Comparison of ENCODE assay signal across 19 cellular contexts in genomic region chr17:78163881-78164747, GRCh38. TPM values are rescaled to one million over a fixed set of nuclear protein-coding genes. Genes with fewer than 3 reads are reported as not detected.
DNase-seq lines count a peak whose midpoint lies in the region; ATAC-seq, FAIRE-seq and TF ChIP-seq lines count a peak whose summit lies in the region.
"Had no signal": no experiment of that assay in that cellular context is flagged by ENCODE, and none has a peak within 500 bp of the region (broad histone marks: within the 10 kb centered on the region; RNA-seq: fewer than 3 reads in every experiment).

No MANE protein-coding gene starts in this region.

- in situ Hi-C loops in K562 (cut with MboI): no loop called here

- TF ChIP-seq EP300 in SK-N-SH (IDR thresholded peaks at IDR 0.05; ENCODE audit: borderline replicate concordance in 1 of 2, low read depth in 1 of 2, low read length in 1 of 2): no peak
- no peak for TF ChIP-seq EP300 in K562 (IDR thresholded peaks at IDR 0.05; ENCODE audit: low read length)

- TF ChIP-seq POLR2A in K562 (conservative IDR thresholded peaks at IDR 0.05) (no peak), heart left ventricle (IDR thresholded peaks at IDR 0.05) (no peak)

- H3K36me3 Mint-ChIP-seq in neural progenitor cell: no peaks in the 10 kb centered on the region

- peaks cover 3% of the 10 kb centered on the region for H3K9me1 ChIP-seq in K562 (ENCODE audit: control insufficient read depth, insufficient read depth, low read length)

- no peak overlapping the region for H3K4me3 ChIP-seq in SK-N-SH (ENCODE audit: low read depth in 2 of 2, low read length in 1 of 2)
- H3K4me3 ChIP-seq in K562: no peak overlapping the region
- no peak overlapping the region for H3K4me3 ChIP-seq in neural progenitor cell
- H3K4me3 ChIP-seq in heart left ventricle: no peak overlapping the region
- H3K4me3 ChIP-seq: GM23338, Peyer's patch had no signal

- H3K4me2 ChIP-seq in SK-N-SH: no peak overlapping the region
- no peak overlapping the region for H3K4me2 ChIP-seq in K562 (ENCODE audit: insufficient read depth, low read length)
- no peak overlapping the region for H3K4me2 ChIP-seq in neural progenitor cell
- H3K4me2 ChIP-seq: GM23338 had no signal

- H3K27me3 ChIP-seq in SK-N-SH (ENCODE audit: insufficient read depth) (no peaks in the 10 kb centered on the region), K562 (ENCODE audit: control insufficient read depth in 2 of 2, insufficient read depth in 2 of 2, low read length in 2 of 2) (no peaks in the 10 kb centered on the region), neural progenitor cell (no peaks in the 10 kb centered on the region), heart left ventricle (no peaks in the 10 kb centered on the region)
- H3K27me3 ChIP-seq: Peyer's patch had no signal

- no peaks in the 10 kb centered on the region for H3K9me3 ChIP-seq in SK-N-SH
- no peaks in the 10 kb centered on the region for H3K9me3 ChIP-seq in K562 (replicated peaks; ENCODE audit: control insufficient read depth, insufficient read depth, low read depth, low read length)
- no peaks in the 10 kb centered on the region for H3K9me3 ChIP-seq in neural progenitor cell (ENCODE audit: low read depth)
- H3K9me3 ChIP-seq in heart left ventricle: no peaks in the 10 kb centered on the region
- H3K9me3 ChIP-seq: Peyer's patch had no signal

- H3K27ac Mint-ChIP-seq in neural progenitor cell: peak overlapping the region; percentile 72
- H3K27ac Mint-ChIP-seq: GM23338 had no signal

- intact Hi-C loops in K562 (cut with micrococcal nuclease) (loop anchor here (1.0 kb wide), 1 partner anchor 18 kb away; the partner anchor contains the start of gene C17orf99), heart left ventricle (cut with DNase I) (no loop called here)

- ATAC-seq in SK-N-SH treated with all-trans-retinoic acid at 6 μM for 48 hours (no peak), K562 (no peak), heart left ventricle (no peak)
- ATAC-seq: GM23338 had no signal

- POLR2A ChIA-PET in SK-N-SH (lab: Yijun Ruan, JAX): interaction anchor here (0.9 to 1.3 kb wide), 3 partner anchors 11 to 20 kb away, joined by 3 to 5 read pairs (median 4); no protein-coding TSS in a partner anchor
- POLR2A ChIA-PET in K562 (lab: Yijun Ruan, JAX): interaction anchor here (1.2 kb wide), 1 partner anchor 29 kb away, joined by 3 read pairs; no protein-coding TSS in a partner anchor

- TF ChIP-seq CTCF in SK-N-SH (IDR thresholded peaks at IDR 0.05): no peak
- no peak for TF ChIP-seq CTCF in K562 (IDR thresholded peaks at IDR 0.05 in 2 of 3, conservative IDR thresholded peaks at IDR 0.05 in 1 of 3; ENCODE audit: insufficient read depth in 2 of 3, low read depth in 1 of 3, low read length in 3 of 3)
- no peak for TF ChIP-seq CTCF in neural progenitor cell (IDR thresholded peaks at IDR 0.05)
- no peak for TF ChIP-seq CTCF in heart left ventricle (IDR thresholded peaks at IDR 0.05)

- no peaks in the 10 kb centered on the region for H3K4me1 Mint-ChIP-seq in neural progenitor cell

- FAIRE-seq in K562 (lab: Jason Lieb, UNC) (no peak), urothelium cell line (lab: Jason Lieb, UNC) (peak; percentile 80)
- FAIRE-seq: A204.1, GM12892 had no signal

- 72% methylated on average over 15 of the region's 22 CpGs for WGBS in SK-N-SH (ENCODE audit: low lambda C conversion rate)
- 84% methylated on average over 20 of the region's 22 CpGs for WGBS in K562 (ENCODE audit: insufficient coverage, low coverage, missing lambda C conversion rate)
- 65 to 76% (median 70%) methylated on average over 18 to 22 of the region's 22 CpGs for WGBS in heart left ventricle, 4 donors

- no peak overlapping the region for H3K27ac ChIP-seq in SK-N-SH (ENCODE audit: low read depth in 2 of 2, low read length in 1 of 2)
- H3K27ac ChIP-seq in K562 (ENCODE audit: extremely low read depth, low read depth, low read length): no peak overlapping the region
- no peak overlapping the region for H3K27ac ChIP-seq in neural progenitor cell
- no peak overlapping the region for H3K27ac ChIP-seq in heart left ventricle
- H3K27ac ChIP-seq: Peyer's patch had no signal

- H2AFZ ChIP-seq in SK-N-SH (ENCODE audit: low read depth) (no peak overlapping the region), K562 (ENCODE audit: low read depth, low read length) (no peak overlapping the region), neural progenitor cell (replicated peaks) (no peak overlapping the region)
- H2AFZ ChIP-seq: GM23338 had no signal

- H3K9me2 ChIP-seq in SK-N-SH: no peaks in the 10 kb centered on the region

- H3K36me3 ChIP-seq in SK-N-SH (replicated peaks in 1 of 2; ENCODE audit: control insufficient read depth in 1 of 2, insufficient read depth in 2 of 2, low read length in 1 of 2) (no peaks in the 10 kb centered on the region), K562 (ENCODE audit: control insufficient read depth, insufficient read depth, low read length) (peaks cover 2% of the 10 kb centered on the region; the same call in 1 of the 3 replicates), neural progenitor cell (no peaks in the 10 kb centered on the region), heart left ventricle (no peaks in the 10 kb centered on the region)
- H3K36me3 ChIP-seq: Peyer's patch had no signal

- CTCF ChIA-PET in SK-N-SH (lab: Yijun Ruan, JAX): interaction anchor here (1.0 to 1.4 kb wide), 6 partner anchors 9 to 53 kb away, joined by 3 to 12 read pairs (median 4); no protein-coding TSS in a partner anchor
- CTCF ChIA-PET in K562 (lab: Yijun Ruan, JAX; ENCODE audit: low intra/inter-chr PET ratio): no interaction called here

- TF ChIP-seq RAD21 in SK-N-SH (IDR thresholded peaks at IDR 0.05; ENCODE audit: low read length) (no peak), K562 (CRISPR knock-in tag; conservative IDR thresholded peaks at IDR 0.05 in 1 of 2, IDR thresholded peaks at IDR 0.05 in 1 of 2) (no peak)

- H3K79me2 ChIP-seq in SK-N-SH (ENCODE audit: insufficient read depth) (no peaks in the 10 kb centered on the region), K562 (ENCODE audit: control insufficient read depth, insufficient read depth, low read length) (peaks cover 13% of the 10 kb centered on the region), neural progenitor cell (ENCODE audit: low read depth) (no peaks in the 10 kb centered on the region)

- H3K4me1 ChIP-seq in SK-N-SH (ENCODE audit: control insufficient read depth in 1 of 2, insufficient read depth in 2 of 2, low read depth in 1 of 2, low read length in 1 of 2) (peaks cover 0 to 8% of the 10 kb centered on the region in 2 experiments; a peak in 1 of 4 replicates), K562 (replicated peaks in 1 of 2; ENCODE audit: control insufficient read depth in 2 of 2, insufficient read depth in 2 of 2, low read length in 2 of 2) (peaks cover 21 to 56% of the 10 kb centered on the region in 2 experiments; a peak in 4 of 5 replicates), neural progenitor cell (peaks cover 3% of the 10 kb centered on the region), heart left ventricle (peaks cover 0 to 13% (median 4%) of the 10 kb centered on the region in 12 donors)

- no peaks in the 10 kb centered on the region for H3K27me3 Mint-ChIP-seq in neural progenitor cell (ENCODE audit: insufficient read depth, low read depth)

- H4K20me1 ChIP-seq in SK-N-SH (ENCODE audit: insufficient read depth): no peaks in the 10 kb centered on the region
- H4K20me1 ChIP-seq in K562 (replicated peaks; ENCODE audit: control insufficient read depth, insufficient read depth, low read length): no peaks in the 10 kb centered on the region
- peaks cover 4% of the 10 kb centered on the region for H4K20me1 ChIP-seq in neural progenitor cell (ENCODE audit: low read depth)

- peak; percentile 42 for DNase-seq in SK-N-SH
- DNase-seq in K562 (ENCODE audit: extremely low read depth in 1 of 4, low spot score in 3 of 4): no peak
- DNase-seq in neural progenitor cell (ENCODE audit: low spot score): no peak
- DNase-seq in urothelium cell line (ENCODE audit: low spot score): no peak
- DNase-seq in heart left ventricle: no peak
- no peak for DNase-seq in KG1 (lab: John Stamatoyannopoulos, UW)
- no peak for DNase-seq in SIG-M5 (lab: John Stamatoyannopoulos, UW)
- DNase-seq: DMS79 treated with DMSO at 0.1 percent for 48 hours, GDM1, MV-4-11, NCI-H1436 treated with DMSO at 0.1 percent for 48 hours, NCI-H446, Peyer's patch, SHP77 treated with DMSO at 0.1 percent for 48 hours had no signal

- no peak overlapping the region for H3K9ac ChIP-seq in SK-N-SH
- peak overlapping the region in 1 of 2 experiments; percentile 42; a peak in 1 of 4 replicates for H3K9ac ChIP-seq in K562 (ENCODE audit: insufficient read depth in 1 of 2, low read depth in 2 of 2, low read length in 2 of 2)
- H3K9ac ChIP-seq in neural progenitor cell: no peak overlapping the region

- no peaks in the 10 kb centered on the region for H3K9me3 Mint-ChIP-seq in neural progenitor cell
- H3K9me3 Mint-ChIP-seq: GM23338 had no signal

- H3K4me3 Mint-ChIP-seq in neural progenitor cell: no peak overlapping the region
- H3K4me3 Mint-ChIP-seq: GM23338 had no signal

- H3F3A ChIP-seq in SK-N-SH (replicated peaks; ENCODE audit: insufficient read depth) (no peaks in the 10 kb centered on the region), neural progenitor cell (ENCODE audit: low read depth) (peaks cover under 1% of the 10 kb centered on the region)

- no TSS peak for BruUV-seq in K562 (replicated peaks; lab: Mats Ljungman, UMichigan)

RNA-seq across cellular contexts. Expression of gene SYNGR2, which starts 4.3 kb away (rescaled TPM):
- polyA plus RNA-seq in SK-N-SH (2012; rRNA removed) (160 and 181 TPM in 2 replicates), K562 (2011; rRNA removed) (159 and 208 TPM in 2 replicates), K562 (2014; fragmentation: Illumina TruSeq; extraction: Trizol) (167 and 172 TPM in 2 replicates), K562 (2014; fragmentation: Nextera tagmentation; extraction: Ambion mirVana) (1 to 10 TPM; 1.4 to 7.6 TPM), K562 (2014; rRNA removed) (140 and 156 TPM in 2 replicates), heart left ventricle (100 to 1,000 TPM; 104 to 174 TPM)
- 76.9 and 109 TPM in 2 replicates for polyA plus RNA-seq in SK-N-SH (2012; cell fraction: cytosol; rRNA removed)
- polyA plus RNA-seq in SK-N-SH (2012; cell fraction: nucleus; rRNA removed): 103 and 110 TPM in 2 replicates
- 68.6 and 254 TPM in 2 replicates for total RNA-seq in K562 (2011; cell fraction: chromatin; rRNA removed; ENCODE audit: low replicate concordance)
- total RNA-seq in K562 (2011; cell fraction: nucleolus; rRNA removed): 327 and 339 TPM in 2 replicates
- 222 and 253 TPM in 2 replicates for total RNA-seq in K562 (2011; cell fraction: nucleoplasm; rRNA removed)
- total RNA-seq in K562 (2014; rRNA removed) (87.8 and 120 TPM in 2 replicates), K562 (2014; rRNA removed; fragmentation: Illumina TruSeq; extraction: Trizol) (29.7 and 44.9 TPM in 2 replicates), K562 (2015; rRNA removed; fragmentation: Illumina TruSeq; extraction: Trizol) (68.0 and 68.2 TPM in 2 replicates), K562 (2021) (173 and 185 TPM in 2 replicates), neural progenitor cell (ENCODE audit: low replicate concordance) (6.2 and 19.8 TPM in 2 replicates), heart left ventricle (100 to 1,000 TPM in 7 of 9 donors, 10 to 100 TPM in 2; 99.5 to 268 (median 135) TPM)
- polyA plus RNA-seq in K562 (2011; cell fraction: cytosol; rRNA removed): 393 and 921 TPM in 2 replicates
- 163 and 222 TPM in 2 replicates for polyA plus RNA-seq in K562 (2011; cell fraction: nucleus; rRNA removed)
- polyA plus RNA-seq in K562 (2012): 104 and 149 TPM in 2 replicates
- 64.8 and 150 TPM in 2 replicates for polyA minus RNA-seq in K562 (2011; rRNA and poly(A)+ RNA removed)
- 129 and 147 TPM in 2 replicates for polyA minus RNA-seq in K562 (2011; cell fraction: cytosol; rRNA and poly(A)+ RNA removed)
- polyA minus RNA-seq in K562 (2011; cell fraction: nucleus; rRNA and poly(A)+ RNA removed): 33.9 and 38.4 TPM in 2 replicates

RNA-seq across cellular contexts. Expression of gene C17orf99, which starts 17.9 kb away (rescaled TPM):
- polyA plus RNA-seq in SK-N-SH (2012; rRNA removed): not detected in 2 replicates
- polyA plus RNA-seq in SK-N-SH (2012; cell fraction: cytosol; rRNA removed): not detected in 2 replicates
- not detected in 2 replicates for polyA plus RNA-seq in SK-N-SH (2012; cell fraction: nucleus; rRNA removed)
- 66.4 and 86.5 TPM in 2 replicates for total RNA-seq in K562 (2011; cell fraction: chromatin; rRNA removed; ENCODE audit: low replicate concordance)
- 51.9 and 66.7 TPM in 2 replicates for total RNA-seq in K562 (2011; cell fraction: nucleolus; rRNA removed)
- 36.2 and 47.7 TPM in 2 replicates for total RNA-seq in K562 (2011; cell fraction: nucleoplasm; rRNA removed)
- 16.8 and 17.3 TPM in 2 replicates for total RNA-seq in K562 (2014; rRNA removed)
- total RNA-seq in K562 (2014; rRNA removed; fragmentation: Illumina TruSeq; extraction: Trizol): 7.1 and 7.5 TPM in 2 replicates
- total RNA-seq in K562 (2015; rRNA removed; fragmentation: Illumina TruSeq; extraction: Trizol): 4.0 and 5.8 TPM in 2 replicates
- total RNA-seq in K562 (2021): 16.4 and 18.9 TPM in 2 replicates
- polyA plus RNA-seq in K562 (2011; rRNA removed): 15.9 and 16.2 TPM in 2 replicates
- 11.8 and 31.5 TPM in 2 replicates for polyA plus RNA-seq in K562 (2011; cell fraction: cytosol; rRNA removed)
- 30.9 and 68.9 TPM in 2 replicates for polyA plus RNA-seq in K562 (2011; cell fraction: nucleus; rRNA removed)
- polyA plus RNA-seq in K562 (2012): 4.7 and 6.4 TPM in 2 replicates
- 14.3 and 20.0 TPM in 2 replicates for polyA plus RNA-seq in K562 (2014; fragmentation: Illumina TruSeq; extraction: Trizol)
- polyA plus RNA-seq in K562 (2014; fragmentation: Nextera tagmentation; extraction: Ambion mirVana): 1 to 10 TPM; 4.1 to 7.7 TPM
- polyA plus RNA-seq in K562 (2014; rRNA removed): 16.4 and 19.9 TPM in 2 replicates
- polyA minus RNA-seq in K562 (2011; rRNA and poly(A)+ RNA removed): 2.7 and 10.0 TPM in 2 replicates
- 6.5 and 11.1 TPM in 2 replicates for polyA minus RNA-seq in K562 (2011; cell fraction: cytosol; rRNA and poly(A)+ RNA removed)
- 5.6 and 11.8 TPM in 2 replicates for polyA minus RNA-seq in K562 (2011; cell fraction: nucleus; rRNA and poly(A)+ RNA removed)
- total RNA-seq in neural progenitor cell (ENCODE audit: low replicate concordance): not detected in 2 replicates
- not detected for total RNA-seq in heart left ventricle
- polyA plus RNA-seq in heart left ventricle: not detected
- total RNA-seq: GM23338, LHCN-M2 had no signal
- polyA plus RNA-seq: GM23338 had no signal

RNA-seq across cellular contexts. Expression of gene TK1, which starts 22.7 kb away (rescaled TPM):
- polyA plus RNA-seq in SK-N-SH (2012; rRNA removed) (70.7 and 112 TPM in 2 replicates), K562 (2011; rRNA removed) (123 and 130 TPM in 2 replicates), K562 (2014; fragmentation: Illumina TruSeq; extraction: Trizol) (103 and 216 TPM in 2 replicates), K562 (2014; fragmentation: Nextera tagmentation; extraction: Ambion mirVana) (10 to 100 TPM in 1 of 2 experiments, 1 to 10 TPM in 1; 8.4 to 29.9 TPM), K562 (2014; rRNA removed) (192 and 280 TPM in 2 replicates), heart left ventricle (1 to 10 TPM in 1 of 2 donors, under 1 TPM in 1; 0.91 to 1.9 TPM)
- 42.3 and 61.2 TPM in 2 replicates for polyA plus RNA-seq in SK-N-SH (2012; cell fraction: cytosol; rRNA removed)
- 46.5 and 61.3 TPM in 2 replicates for polyA plus RNA-seq in SK-N-SH (2012; cell fraction: nucleus; rRNA removed)
- 24.3 and 89.6 TPM in 2 replicates for total RNA-seq in K562 (2011; cell fraction: chromatin; rRNA removed; ENCODE audit: low replicate concordance)
- total RNA-seq in K562 (2011; cell fraction: nucleolus; rRNA removed): 88.4 and 100 TPM in 2 replicates
- 53.4 and 62.0 TPM in 2 replicates for total RNA-seq in K562 (2011; cell fraction: nucleoplasm; rRNA removed)
- total RNA-seq in K562 (2014; rRNA removed) (195 and 231 TPM in 2 replicates), K562 (2014; rRNA removed; fragmentation: Illumina TruSeq; extraction: Trizol) (45.0 and 59.5 TPM in 2 replicates), K562 (2015; rRNA removed; fragmentation: Illumina TruSeq; extraction: Trizol) (97.7 and 98.0 TPM in 2 replicates), K562 (2021) (198 TPM in 2 replicates), neural progenitor cell (ENCODE audit: low replicate concordance) (27.3 and 61.7 TPM in 2 replicates), heart left ventricle (10 to 100 TPM in 1 of 9 donors, 1 to 10 TPM in 6, under 1 TPM in 2; 0.29 to 21.7 (median 1.2) TPM)
- 232 and 546 TPM in 2 replicates for polyA plus RNA-seq in K562 (2011; cell fraction: cytosol; rRNA removed)
- polyA plus RNA-seq in K562 (2011; cell fraction: nucleus; rRNA removed): 82.4 and 119 TPM in 2 replicates
- 204 and 231 TPM in 2 replicates for polyA plus RNA-seq in K562 (2012)
- polyA minus RNA-seq in K562 (2011; rRNA and poly(A)+ RNA removed): 86.2 and 149 TPM in 2 replicates
- polyA minus RNA-seq in K562 (2011; cell fraction: cytosol; rRNA and poly(A)+ RNA removed): 121 and 135 TPM in 2 replicates
- 32.2 and 35.5 TPM in 2 replicates for polyA minus RNA-seq in K562 (2011; cell fraction: nucleus; rRNA and poly(A)+ RNA removed)

RNA-seq across cellular contexts. Expression of gene AFMID, which starts 23.0 kb away (rescaled TPM):
- 44.4 and 59.0 TPM in 2 replicates for polyA plus RNA-seq in SK-N-SH (2012; rRNA removed)
- 41.9 and 50.3 TPM in 2 replicates for polyA plus RNA-seq in SK-N-SH (2012; cell fraction: cytosol; rRNA removed)
- 47.1 and 49.5 TPM in 2 replicates for polyA plus RNA-seq in SK-N-SH (2012; cell fraction: nucleus; rRNA removed)
- total RNA-seq in K562 (2011; cell fraction: chromatin; rRNA removed; ENCODE audit: low replicate concordance): 125 and 253 TPM in 2 replicates
- total RNA-seq in K562 (2011; cell fraction: nucleolus; rRNA removed): 134 and 153 TPM in 2 replicates
- 139 and 167 TPM in 2 replicates for total RNA-seq in K562 (2011; cell fraction: nucleoplasm; rRNA removed)
- 68.1 and 101 TPM in 2 replicates for total RNA-seq in K562 (2014; rRNA removed)
- total RNA-seq in K562 (2014; rRNA removed; fragmentation: Illumina TruSeq; extraction: Trizol): 63.4 and 70.4 TPM in 2 replicates
- total RNA-seq in K562 (2015; rRNA removed; fragmentation: Illumina TruSeq; extraction: Trizol): 61.8 and 62.1 TPM in 2 replicates
- total RNA-seq in K562 (2021): 67.3 and 74.0 TPM in 2 replicates
- polyA plus RNA-seq in K562 (2011; rRNA removed): 73.8 and 74.4 TPM in 2 replicates
- polyA plus RNA-seq in K562 (2011; cell fraction: cytosol; rRNA removed): 85.6 and 94.0 TPM in 2 replicates
- polyA plus RNA-seq in K562 (2011; cell fraction: nucleus; rRNA removed): 83.1 and 130 TPM in 2 replicates
- polyA plus RNA-seq in K562 (2012): 61.5 and 73.9 TPM in 2 replicates
- 119 and 133 TPM in 2 replicates for polyA plus RNA-seq in K562 (2014; fragmentation: Illumina TruSeq; extraction: Trizol)
- 100 to 1,000 TPM in 1 of 2 experiments, 10 to 100 TPM in 1; 80.3 to 188 TPM for polyA plus RNA-seq in K562 (2014; fragmentation: Nextera tagmentation; extraction: Ambion mirVana)
- polyA plus RNA-seq in K562 (2014; rRNA removed): 95.7 and 110 TPM in 2 replicates
- polyA minus RNA-seq in K562 (2011; rRNA and poly(A)+ RNA removed): 81.4 and 85.1 TPM in 2 replicates
- 32.2 and 35.0 TPM in 2 replicates for polyA minus RNA-seq in K562 (2011; cell fraction: cytosol; rRNA and poly(A)+ RNA removed)
- polyA minus RNA-seq in K562 (2011; cell fraction: nucleus; rRNA and poly(A)+ RNA removed): 27.0 and 36.4 TPM in 2 replicates
- 76.8 and 78.4 TPM in 2 replicates for total RNA-seq in neural progenitor cell (ENCODE audit: low replicate concordance)
- total RNA-seq in heart left ventricle: 10 to 100 TPM; 12.8 to 86.6 (median 33.1) TPM
- polyA plus RNA-seq in heart left ventricle: 10 to 100 TPM; 17.4 to 24.8 TPM

RNA-seq across cellular contexts. Expression of gene TMC8, which starts 33.5 kb away (rescaled TPM):
- 0.15 and 0.18 TPM in 2 replicates for polyA plus RNA-seq in SK-N-SH (2012; rRNA removed)
- polyA plus RNA-seq in SK-N-SH (2012; cell fraction: cytosol; rRNA removed): 0.01 TPM in 1 of 2 replicates, not detected in the other
- 0.04 and 0.11 TPM in 2 replicates for polyA plus RNA-seq in SK-N-SH (2012; cell fraction: nucleus; rRNA removed)
- total RNA-seq in K562 (2011; cell fraction: chromatin; rRNA removed; ENCODE audit: low replicate concordance): 23.0 and 64.6 TPM in 2 replicates
- total RNA-seq in K562 (2011; cell fraction: nucleolus; rRNA removed): 33.3 and 43.0 TPM in 2 replicates
- total RNA-seq in K562 (2011; cell fraction: nucleoplasm; rRNA removed): 24.9 and 26.8 TPM in 2 replicates
- 4.8 TPM in 2 replicates for total RNA-seq in K562 (2014; rRNA removed)
- 1.0 and 1.3 TPM in 2 replicates for total RNA-seq in K562 (2014; rRNA removed; fragmentation: Illumina TruSeq; extraction: Trizol)
- total RNA-seq in K562 (2015; rRNA removed; fragmentation: Illumina TruSeq; extraction: Trizol): 1.3 TPM in 2 replicates
- total RNA-seq in K562 (2021): 8.3 and 10.3 TPM in 2 replicates
- 3.5 and 6.1 TPM in 2 replicates for polyA plus RNA-seq in K562 (2011; rRNA removed)
- polyA plus RNA-seq in K562 (2011; cell fraction: cytosol; rRNA removed): 1.9 and 10.1 TPM in 2 replicates
- 15.8 and 47.9 TPM in 2 replicates for polyA plus RNA-seq in K562 (2011; cell fraction: nucleus; rRNA removed)
- 7.4 and 8.2 TPM in 2 replicates for polyA plus RNA-seq in K562 (2012)
- 2.8 and 5.7 TPM in 2 replicates for polyA plus RNA-seq in K562 (2014; fragmentation: Illumina TruSeq; extraction: Trizol)
- under 1 TPM; 0.13 to 0.21 TPM for polyA plus RNA-seq in K562 (2014; fragmentation: Nextera tagmentation; extraction: Ambion mirVana)
- 4.1 and 10.9 TPM in 2 replicates for polyA plus RNA-seq in K562 (2014; rRNA removed)
- polyA minus RNA-seq in K562 (2011; rRNA and poly(A)+ RNA removed): 2.4 and 2.5 TPM in 2 replicates
- polyA minus RNA-seq in K562 (2011; cell fraction: cytosol; rRNA and poly(A)+ RNA removed): 2.2 and 4.6 TPM in 2 replicates
- polyA minus RNA-seq in K562 (2011; cell fraction: nucleus; rRNA and poly(A)+ RNA removed): 9.6 and 12.8 TPM in 2 replicates
- 0.09 TPM in 1 of 2 replicates, not detected in the other for total RNA-seq in neural progenitor cell (ENCODE audit: low replicate concordance)
- 10 to 100 TPM in 1 of 9 donors, 1 to 10 TPM in 5, under 1 TPM in 3; 0.81 to 21.6 (median 1.1) TPM for total RNA-seq in heart left ventricle
- 1 to 10 TPM; 1.2 to 1.8 TPM for polyA plus RNA-seq in heart left ventricle
- total RNA-seq: LHCN-M2 had no signal
